In the genomic region with DNA sequence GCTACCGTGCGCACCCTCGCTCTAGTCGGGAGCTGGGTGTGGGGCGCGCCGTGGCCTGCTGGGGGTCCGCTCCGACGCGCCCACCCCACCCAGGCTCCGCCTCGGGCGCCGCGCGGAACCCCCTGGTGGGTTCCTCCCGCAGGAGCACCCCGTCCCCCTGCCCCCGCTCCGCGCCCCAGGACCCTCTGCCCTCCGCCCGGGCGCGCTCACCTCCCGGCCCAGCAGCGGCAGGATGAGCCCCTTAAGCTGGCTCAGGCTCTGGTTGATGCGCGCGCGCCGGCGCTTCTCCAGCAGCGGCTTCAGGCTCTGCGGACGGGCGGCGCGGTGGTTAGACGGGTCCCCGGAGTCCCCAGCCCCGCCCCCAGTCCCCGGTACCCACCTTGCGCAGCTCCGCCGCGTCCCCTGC, we compare ENCODE assay signal across 9 cellular contexts. TPM values are rescaled to one million over a fixed set of nuclear protein-coding genes. Genes with fewer than 3 reads are reported as not detected.
DNase-seq lines count a peak whose midpoint lies in the region; ATAC-seq and TF ChIP-seq lines count a peak whose summit lies in the region.
"Had no signal": no experiment of that assay in that cellular context is flagged by ENCODE, and none has a peak within 500 bp of the region (broad histone marks: within the 10 kb centered on the region; RNA-seq: fewer than 3 reads in every experiment).

No MANE protein-coding gene starts in this region.

- no peaks in the 10 kb centered on the region for H3K36me3 Mint-ChIP-seq in natural killer cell treated with Interleukin-12 subunit alpha and Interleukin-12 subunit beta and Interleukin-15 and Interleukin-18, amount 100 ng/mL, for 72 hours

- no peaks in the 10 kb centered on the region for H3K9me3 Mint-ChIP-seq in natural killer cell treated with Interleukin-12 subunit alpha and Interleukin-12 subunit beta and Interleukin-15 and Interleukin-18, amount 100 ng/mL, for 72 hours

- H3K27ac Mint-ChIP-seq in natural killer cell treated with Interleukin-12 subunit alpha and Interleukin-12 subunit beta and Interleukin-15 and Interleukin-18, amount 100 ng/mL, for 72 hours = no peak overlapping the region

- peak; percentile 9 for ATAC-seq in left colon
- ATAC-seq in natural killer cell treated with Interleukin-12 subunit alpha and Interleukin-12 subunit beta and Interleukin-15 and Interleukin-18, amount 100 ng/mL, for 72 hours = no peak

- no peaks in the 10 kb centered on the region for H3K9me3 ChIP-seq in tibial artery

- H3K4me3 ChIP-seq in astrocyte of the spinal cord (ENCODE audit: low read depth, low read length) = peak overlapping the region; percentile 3
- peak overlapping the region; percentile 27 to 49 for H3K4me3 ChIP-seq in tibial artery

- peaks cover 0 to 49% (median 36%) of the 10 kb centered on the region in 4 donors for H3K4me1 ChIP-seq in tibial artery

- peaks cover 0 to 10% of the 10 kb centered on the region in 2 donors for H3K4me1 Mint-ChIP-seq in natural killer cell treated with Interleukin-12 subunit alpha and Interleukin-12 subunit beta and Interleukin-15 and Interleukin-18, amount 100 ng/mL, for 72 hours (ENCODE audit: low read depth in 2 of 2)

- TF ChIP-seq CTCF in astrocyte of the spinal cord (IDR thresholded peaks at IDR 0.05; ENCODE audit: low read depth, low read length) (no peak), tibial artery (IDR thresholded peaks at IDR 0.05) (no peak)

- intact Hi-C loops in left colon (cut with DNase I, micrococcal nuclease) (no loop called here), tibial artery (cut with DNase I; ENCODE audit: low total_unique reads) (no loop called here)

- no peak overlapping the region for H3K4me3 Mint-ChIP-seq in natural killer cell treated with Interleukin-12 subunit alpha and Interleukin-12 subunit beta and Interleukin-15 and Interleukin-18, amount 100 ng/mL, for 72 hours

- H3K27ac ChIP-seq in tibial artery = no peak overlapping the region

- in situ Hi-C loops in astrocyte of the spinal cord (cut with HindIII; ENCODE audit: low sequenced_read_pairs) = no loop called here

- H3K27me3 Mint-ChIP-seq in natural killer cell treated with Interleukin-12 subunit alpha and Interleukin-12 subunit beta and Interleukin-15 and Interleukin-18, amount 100 ng/mL, for 72 hours = peaks cover 16 to 44% of the 10 kb centered on the region in 2 donors

- peaks cover 0 to 100% of the 10 kb centered on the region in 2 donors for H3K27me3 ChIP-seq in tibial artery

- H3K36me3 ChIP-seq in tibial artery = no peaks in the 10 kb centered on the region

- peak; percentile 23 for DNase-seq in activated naive CD4-positive, alpha-beta T cell treated with anti-CD3 and anti-CD28 coated beads, Interleukin-2, amount 50 U/mL, for 16 hours
- no peak for DNase-seq in activated naive CD4-positive, alpha-beta T cell treated with Interleukin-2 at 50 U/mL for 16 hours
- DNase-seq in astrocyte of the spinal cord (ENCODE audit: low read depth, low spot score) (no peak), left colon (no peak), tibial artery (no peak), OCI-M1 (lab: John Stamatoyannopoulos, UW) (no peak)
- DNase-seq in activated T-cell treated with anti-CD3 and anti-CD28 coated beads, Interleukin-2, amount 50 U/mL, for 1 hour = no peak
- DNase-seq in natural killer cell treated with Interleukin-12 subunit alpha and Interleukin-12 subunit beta and Interleukin-15 and Interleukin-18, amount 100 ng/mL, for 72 hours (ENCODE audit: low spot score) = no peak
- DNase-seq: NCI-H524 treated with DMSO at 0.1 percent for 48 hours had no signal

RNA-seq across cellular contexts. Expression of gene HES2, which starts 0.3 kb away (rescaled TPM):
- 10 to 100 TPM; 29.4 to 34.0 TPM for total RNA-seq in left colon
- total RNA-seq in natural killer cell treated with Interleukin-12 subunit alpha and Interleukin-12 subunit beta and Interleukin-15 and Interleukin-18, amount 100 ng/mL, for 72 hours = not detected

RNA-seq across cellular contexts. Expression of gene ESPN, which starts 5.2 kb away (rescaled TPM):
- 100 to 1,000 TPM; 100 to 152 TPM for total RNA-seq in left colon
- total RNA-seq in natural killer cell treated with Interleukin-12 subunit alpha and Interleukin-12 subunit beta and Interleukin-15 and Interleukin-18, amount 100 ng/mL, for 72 hours = under 1 TPM; 0.14 to 0.84 TPM

RNA-seq across cellular contexts. Expression of gene ACOT7, which starts 25.8 kb away (rescaled TPM):
- total RNA-seq in left colon = 10 to 100 TPM; 50.4 to 58.0 TPM
- total RNA-seq in natural killer cell treated with Interleukin-12 subunit alpha and Interleukin-12 subunit beta and Interleukin-15 and Interleukin-18, amount 100 ng/mL, for 72 hours = 10 to 100 TPM; 49.5 to 87.5 TPM

RNA-seq across cellular contexts. Expression of gene TNFRSF25, which starts 46.6 kb away (rescaled TPM):
- total RNA-seq in left colon = 10 to 100 TPM; 21.7 to 71.9 TPM
- total RNA-seq in natural killer cell treated with Interleukin-12 subunit alpha and Interleukin-12 subunit beta and Interleukin-15 and Interleukin-18, amount 100 ng/mL, for 72 hours = 100 to 1,000 TPM in 1 of 2 donors, 10 to 100 TPM in 1; 83.6 to 106 TPM

Comparison
In these comparisons a context has a peak if more than half of its experiments do, and no peak if none do; other contexts are left out.
1. RNA of gene HES2, which starts 0.3 kb away (total RNA-seq): 29.4 to 34.0 TPM in left colon; not detected in natural killer cell treated with Interleukin-12 subunit alpha and Interleukin-12 subunit beta and Interleukin-15 and Interleukin-18, amount 100 ng/mL, for 72 hours; every median in the first group is over 10 times any median in the second.
2. RNA of gene ESPN, which starts 5.2 kb away (total RNA-seq): 100 to 152 TPM in left colon; 0.14 to 0.84 TPM in natural killer cell treated with Interleukin-12 subunit alpha and Interleukin-12 subunit beta and Interleukin-15 and Interleukin-18, amount 100 ng/mL, for 72 hours; every median in the first group is over 10 times any median in the second.